Comparison of ENCODE assay signal across 17 cellular contexts in genomic region chr14:81301371-81301770, GRCh38.
"Had no signal": no experiment of that assay in that cellular context is flagged by ENCODE, and none has a peak within 500 bp of the region (broad histone marks: within the 10 kb centered on the region; RNA-seq: fewer than 3 reads in every experiment).

No MANE protein-coding gene starts in this region.

- H3K27ac ChIP-seq: body of pancreas, left lung, testis, upper lobe of left lung had no signal

- H3K4me1 ChIP-seq: testis had no signal

- DNase-seq: activated CD4-positive, alpha-beta T cell treated with anti-CD3 and anti-CD28 coated beads, Interleukin-2, amount 10 ng/mL, durations not matched to agents 24 days and 14 days; activated CD4-positive, CD25-positive, alpha-beta regulatory T cell; activated CD8-positive, alpha-beta T cell treated with anti-CD3 and anti-CD28 coated beads for 36 hours; activated naive CD4-positive, alpha-beta T cell treated with anti-CD3 and anti-CD28 coated beads for 36 hours; activated T-cell treated with anti-CD3 and anti-CD28 coated beads, Interleukin-2, amount 50 U/mL, for 4 hours; body of pancreas; caudate nucleus; head of caudate nucleus; kidney; left lung; spleen; stimulated activated CD4-positive, alpha-beta T cell treated with anti-CD3 and anti-CD28 coated beads, Interleukin-4, amount 100 ng/mL, for 4 hours; T-helper 9 cell; testis; upper lobe of left lung had no signal

- H3K27me3 ChIP-seq: body of pancreas, left lung, spleen, testis, upper lobe of left lung had no signal

- H3K4me3 ChIP-seq: body of pancreas, left lung, spleen, testis, upper lobe of left lung had no signal

- ATAC-seq: activated CD8-positive, alpha-beta T cell treated with anti-CD3 and anti-CD28 coated beads for 36 hours; activated T-cell treated with anti-CD3 and anti-CD28 coated beads, Interleukin-2, amount 50 U/mL, for 4 hours; body of pancreas; left lung; sciatic nerve; stimulated activated memory B cell treated with anti-CD40 and anti-IgM and Interleukin-4, amounts not matched to agents 10 μg/mL and 1 μg/mL and 100 μg/mL, for 72 hours had no signal

- H3K36me3 ChIP-seq: left lung, spleen, upper lobe of left lung had no signal

- H3K9me3 ChIP-seq: body of pancreas, left lung, spleen, testis, upper lobe of left lung had no signal
